ENCODE assay signal across 15 cellular contexts in genomic region chr3:100144255-100144866, GRCh38. TPM values are rescaled to one million over a fixed set of nuclear protein-coding genes. Genes with fewer than 3 reads are reported as not detected.
DNase-seq lines count a peak whose midpoint lies in the region; ATAC-seq and FAIRE-seq lines count a peak whose summit lies in the region.
"Had no signal": no experiment of that assay in that cellular context is flagged by ENCODE, and none has a peak within 500 bp of the region (broad histone marks: within the 10 kb centered on the region; RNA-seq: fewer than 3 reads in every experiment).

No MANE protein-coding gene starts in this region.

- H3K27ac Mint-ChIP-seq in activated naive CD8-positive, alpha-beta T cell treated with anti-CD3 and anti-CD28 coated beads, Interleukin-2, amount 10 ng/mL, durations not matched to agents 7 days and 5 days, result peak overlapping the region; percentile 78
- H3K27ac Mint-ChIP-seq in activated naive CD8-positive, alpha-beta T cell treated with anti-CD3 and anti-CD28 coated beads for 36 hours, result no peak overlapping the region
- H3K27ac Mint-ChIP-seq: B cell, nephron had no signal

- H3K36me3 Mint-ChIP-seq in activated naive CD8-positive, alpha-beta T cell treated with anti-CD3 and anti-CD28 coated beads, Interleukin-2, amount 10 ng/mL, durations not matched to agents 7 days and 5 days, result peaks cover 54% of the 10 kb centered on the region
- peaks cover 54% of the 10 kb centered on the region for H3K36me3 Mint-ChIP-seq in activated naive CD8-positive, alpha-beta T cell treated with anti-CD3 and anti-CD28 coated beads for 36 hours

- H3K4me1 Mint-ChIP-seq in activated naive CD8-positive, alpha-beta T cell treated with anti-CD3 and anti-CD28 coated beads, Interleukin-2, amount 10 ng/mL, durations not matched to agents 7 days and 5 days, result peaks cover 34% of the 10 kb centered on the region
- peaks cover 3% of the 10 kb centered on the region for H3K4me1 Mint-ChIP-seq in activated naive CD8-positive, alpha-beta T cell treated with anti-CD3 and anti-CD28 coated beads for 36 hours

- POLR2A ChIA-PET in activated naive CD8-positive, alpha-beta T cell treated with anti-CD3 and anti-CD28 coated beads, Interleukin-2, amount 10 ng/mL, durations not matched to agents 7 days and 5 days (lab: Charles Lee), result interaction anchor here (1.2 kb wide), 2 partner anchors 54 to 58 kb away, joined by 3 read pairs; no protein-coding TSS in a partner anchor

- peak; percentile 13 for FAIRE-seq in urothelium cell line (lab: Jason Lieb, UNC)
- FAIRE-seq: bronchial epithelial cell, islet of Langerhans had no signal

- peak overlapping the region; percentile 35 for H3K4me3 Mint-ChIP-seq in activated naive CD8-positive, alpha-beta T cell treated with anti-CD3 and anti-CD28 coated beads, Interleukin-2, amount 10 ng/mL, durations not matched to agents 7 days and 5 days
- H3K4me3 Mint-ChIP-seq in activated naive CD8-positive, alpha-beta T cell treated with anti-CD3 and anti-CD28 coated beads for 36 hours, result no peak overlapping the region
- H3K4me3 Mint-ChIP-seq: B cell, nephron had no signal

- peaks cover 20% of the 10 kb centered on the region for H3K9me3 Mint-ChIP-seq in activated naive CD8-positive, alpha-beta T cell treated with anti-CD3 and anti-CD28 coated beads, Interleukin-2, amount 10 ng/mL, durations not matched to agents 7 days and 5 days
- peaks cover 21% of the 10 kb centered on the region for H3K9me3 Mint-ChIP-seq in activated naive CD8-positive, alpha-beta T cell treated with anti-CD3 and anti-CD28 coated beads for 36 hours

- ATAC-seq in activated naive CD8-positive, alpha-beta T cell treated with anti-CD3 and anti-CD28 coated beads, Interleukin-2, amount 10 ng/mL, durations not matched to agents 7 days and 5 days (ENCODE audit: low read depth), result peak; percentile 98
- ATAC-seq in GM21825 (IDR thresholded peaks at IDR 0.05; ENCODE audit: unreplicated experiment), result peak; percentile 74
- ATAC-seq in HG03469 (IDR thresholded peaks at IDR 0.05; ENCODE audit: unreplicated experiment), result peak; percentile 80
- ATAC-seq in GM19467 (IDR thresholded peaks at IDR 0.05; ENCODE audit: unreplicated experiment), result no peak
- ATAC-seq: esophagus mucosa had no signal

- H3K27me3 Mint-ChIP-seq in activated naive CD8-positive, alpha-beta T cell treated with anti-CD3 and anti-CD28 coated beads, Interleukin-2, amount 10 ng/mL, durations not matched to agents 7 days and 5 days, result no peaks in the 10 kb centered on the region
- H3K27me3 Mint-ChIP-seq in activated naive CD8-positive, alpha-beta T cell treated with anti-CD3 and anti-CD28 coated beads for 36 hours, result no peaks in the 10 kb centered on the region
- H3K27me3 Mint-ChIP-seq: B cell had no signal

- peak; percentile 45 for DNase-seq in activated naive CD8-positive, alpha-beta T cell treated with anti-CD3 and anti-CD28 coated beads, Interleukin-2, amount 10 ng/mL, durations not matched to agents 7 days and 5 days
- no peak for DNase-seq in activated naive CD8-positive, alpha-beta T cell treated with anti-CD3 and anti-CD28 coated beads for 36 hours
- no peak for DNase-seq in urothelium cell line (ENCODE audit: low spot score)
- DNase-seq in DMS79 treated with DMSO at 0.1 percent for 48 hours (lab: John Stamatoyannopoulos, UW), result no peak
- no peak for DNase-seq in cardiac septum (ENCODE audit: low spot score)
- DNase-seq: activated T-cell treated with anti-CD3 and anti-CD28 coated beads, Interleukin-2, amount 50 U/mL, for 1 hour; NCI-H82 had no signal

- intact Hi-C loops in cardiac septum (cut with DNase I), result no loop called here

RNA-seq across cellular contexts. Expression of gene FILIP1L, which starts 30.1 kb away (rescaled TPM):
- total RNA-seq in activated naive CD8-positive, alpha-beta T cell treated with anti-CD3 and anti-CD28 coated beads, Interleukin-2, amount 10 ng/mL, durations not matched to agents 7 days and 5 days, result 1 to 10 TPM; 2.0 to 2.4 TPM
- total RNA-seq in activated naive CD8-positive, alpha-beta T cell treated with anti-CD3 and anti-CD28 coated beads for 36 hours, result under 1 TPM; 0.35 to 0.48 TPM
- total RNA-seq in cardiac septum, result 120 TPM

Comparison
In these comparisons a context has a peak if more than half of its experiments do, and no peak if none do; other contexts are left out.
1. RNA of gene FILIP1L, which starts 30.1 kb away (total RNA-seq): 120 TPM in cardiac septum (single experiment); 2.0 to 2.4 TPM in activated naive CD8-positive, alpha-beta T cell treated with anti-CD3 and anti-CD28 coated beads, Interleukin-2, amount 10 ng/mL, durations not matched to agents 7 days and 5 days and 0.35 to 0.48 TPM in activated naive CD8-positive, alpha-beta T cell treated with anti-CD3 and anti-CD28 coated beads for 36 hours; every median in the first group is over 10 times any median in the second.